In genomic region chr6:167588920-167589614, GRCh38 we compare ENCODE assay signal across 27 cellular contexts.
A peak's percentile ranks its signal among the peaks of the same experiment; 100 is the strongest.
DNase-seq lines count a peak whose midpoint lies in the region; ATAC-seq and TF ChIP-seq lines count a peak whose summit lies in the region.
"Had no signal": no experiment of that assay in that cellular context is flagged by ENCODE, and none has a peak within 500 bp of the region (broad histone marks: within the 10 kb centered on the region; RNA-seq: fewer than 3 reads in every experiment).

No MANE protein-coding gene starts in this region.

- H3K4me3 ChIP-seq in H7 (ENCODE audit: insufficient read depth, low read depth, low read length) (no peak overlapping the region), colonic mucosa (no peak overlapping the region), neural progenitor cell (no peak overlapping the region)
- H3K4me3 ChIP-seq: ascending aorta, HAP-1, K562, SK-N-MC, skin epidermis, stomach, transverse colon had no signal

- H3K9me3 ChIP-seq in colonic mucosa: no peaks in the 10 kb centered on the region
- H3K9me3 ChIP-seq in neural progenitor cell (ENCODE audit: low read depth): peaks cover 10% of the 10 kb centered on the region
- H3K9me3 ChIP-seq: ascending aorta, stomach, transverse colon had no signal

- peaks cover 34% of the 10 kb centered on the region for H3K9me3 Mint-ChIP-seq in neural progenitor cell
- H3K9me3 Mint-ChIP-seq in type B pancreatic cell: peaks cover 23% of the 10 kb centered on the region

- H3K4me3 Mint-ChIP-seq in neural progenitor cell (no peak overlapping the region), type B pancreatic cell (no peak overlapping the region)
- H3K4me3 Mint-ChIP-seq: activated naive CD8-positive, alpha-beta T cell treated with anti-CD3 and anti-CD28 coated beads for 36 hours; dendritic cell treated with granulocyte-macrophage colony-stimulating factor and Interleukin-4, amounts not matched to agents 40 ng/mL and 50 ng/mL, for 4 days had no signal

- no peaks in the 10 kb centered on the region for H3K36me3 ChIP-seq in H7 (replicated peaks; ENCODE audit: control insufficient read depth, insufficient read depth, low read length)
- no peaks in the 10 kb centered on the region for H3K36me3 ChIP-seq in colonic mucosa
- no peaks in the 10 kb centered on the region for H3K36me3 ChIP-seq in neural progenitor cell
- H3K36me3 ChIP-seq: ascending aorta, HAP-1, stomach, transverse colon had no signal

- DNase-seq in H7 (peak; percentile 33), colonic mucosa (peak; percentile 12), neural progenitor cell (ENCODE audit: low spot score) (no peak), type B pancreatic cell (ENCODE audit: extremely low spot score, unreplicated experiment) (peak; percentile 62), ecto neural progenitor cell (ENCODE audit: low spot score) (no peak)
- DNase-seq: activated naive CD8-positive, alpha-beta T cell treated with anti-CD3 and anti-CD28 coated beads for 36 hours; activated T-cell treated with anti-CD3 and anti-CD28 coated beads for 4 hours; Calu3; central memory CD4-positive, alpha-beta T cell; kidney; NCI-H1105 treated with DMSO at 0.1 percent for 48 hours; NCI-H2029; NCI-H2227 treated with DMSO at 0.1 percent for 48 hours; NCI-H748 treated with DMSO at 0.1 percent for 48 hours; stimulated activated CD4-positive, alpha-beta T cell treated with anti-CD3 and anti-CD28 coated beads, Interleukin-1b, Interleukin-23, amount 100 ng/mL, for 48 hours; stimulated activated CD8-positive, alpha-beta memory T cell treated with anti-CD3 and anti-CD28 coated beads, Interleukin-4, amount 100 ng/mL, for 48 hours; stomach; transverse colon had no signal

- peak overlapping the region; percentile 43 for H3K27ac Mint-ChIP-seq in neural progenitor cell
- no peak overlapping the region for H3K27ac Mint-ChIP-seq in type B pancreatic cell
- H3K27ac Mint-ChIP-seq: activated naive CD8-positive, alpha-beta T cell treated with anti-CD3 and anti-CD28 coated beads for 36 hours; dendritic cell treated with granulocyte-macrophage colony-stimulating factor and Interleukin-4, amounts not matched to agents 40 ng/mL and 50 ng/mL, for 4 days had no signal

- H3K79me2 ChIP-seq in neural progenitor cell (ENCODE audit: low read depth): no peaks in the 10 kb centered on the region

- no peaks in the 10 kb centered on the region for H3K27me3 ChIP-seq in H7 (ENCODE audit: control insufficient read depth, insufficient read depth, low read length)
- H3K27me3 ChIP-seq in colonic mucosa: no peaks in the 10 kb centered on the region
- H3K27me3 ChIP-seq in neural progenitor cell: no peaks in the 10 kb centered on the region
- H3K27me3 ChIP-seq: ascending aorta, stomach, transverse colon had no signal

- ATAC-seq in HG03135 (IDR thresholded peaks at IDR 0.05; ENCODE audit: unreplicated experiment): no peak
- ATAC-seq in HG03469 (IDR thresholded peaks at IDR 0.05; ENCODE audit: unreplicated experiment): no peak
- ATAC-seq: activated CD4-positive, CD25-positive, alpha-beta regulatory T cell treated with anti-CD3 and anti-CD28 coated beads, Interleukin-2, amount 50 U/mL, for 24 hours; K562 had no signal

- H4K20me1 ChIP-seq in neural progenitor cell (ENCODE audit: low read depth): no peaks in the 10 kb centered on the region

- intact Hi-C loops in colonic mucosa (cut with DNase I): no loop called here

- H3K9ac ChIP-seq in colonic mucosa (ENCODE audit: low read depth in 2 of 2, low read length in 2 of 2) (no peak overlapping the region), neural progenitor cell (no peak overlapping the region)

- H3K27me3 Mint-ChIP-seq in neural progenitor cell (ENCODE audit: insufficient read depth, low read depth): peaks cover 11% of the 10 kb centered on the region
- H3K27me3 Mint-ChIP-seq in type B pancreatic cell: peaks cover 6% of the 10 kb centered on the region

- H3K4me1 Mint-ChIP-seq in neural progenitor cell (peaks cover 12% of the 10 kb centered on the region), type B pancreatic cell (ENCODE audit: unreplicated experiment) (peaks cover 4% of the 10 kb centered on the region)
- H3K4me1 Mint-ChIP-seq: activated naive CD8-positive, alpha-beta T cell treated with anti-CD3 and anti-CD28 coated beads for 36 hours had no signal

- H3K36me3 Mint-ChIP-seq in neural progenitor cell (peaks cover 11% of the 10 kb centered on the region), type B pancreatic cell (no peaks in the 10 kb centered on the region)
- H3K36me3 Mint-ChIP-seq: activated naive CD8-positive, alpha-beta T cell treated with anti-CD3 and anti-CD28 coated beads for 36 hours had no signal

- no peaks in the 10 kb centered on the region for H3F3A ChIP-seq in neural progenitor cell (ENCODE audit: low read depth)

- H3K4me1 ChIP-seq in colonic mucosa (no peaks in the 10 kb centered on the region), neural progenitor cell (no peaks in the 10 kb centered on the region)
- H3K4me1 ChIP-seq: HAP-1, stomach, transverse colon had no signal

- H3K27ac ChIP-seq in colonic mucosa (no peak overlapping the region), neural progenitor cell (no peak overlapping the region)
- H3K27ac ChIP-seq: skin epidermis, stomach, transverse colon had no signal

- H2AFZ ChIP-seq in neural progenitor cell (replicated peaks): no peak overlapping the region

- no peak for TF ChIP-seq CTCF in colonic mucosa (IDR thresholded peaks at IDR 0.05)
- TF ChIP-seq CTCF in neural progenitor cell (IDR thresholded peaks at IDR 0.05): no peak
- no peak for TF ChIP-seq CTCF in type B pancreatic cell (conservative IDR thresholded peaks at IDR 0.05)

- H3K4me2 ChIP-seq in neural progenitor cell: no peak overlapping the region

Comparison
In these comparisons a context has a peak if more than half of its experiments do, and no peak if none do; other contexts are left out.
1. DNase-seq: peak in H7 (single experiment), colonic mucosa (single experiment) and type B pancreatic cell (single experiment); none in neural progenitor cell (single experiment) and ecto neural progenitor cell (single experiment).